In genomic region chr5:10353241-10354047, GRCh38 we compare ENCODE assay signal across 8 cellular contexts. TPM values are rescaled to one million over a fixed set of nuclear protein-coding genes. Genes with fewer than 3 reads are reported as not detected.
DNase-seq lines count a peak whose midpoint lies in the region; FAIRE-seq and TF ChIP-seq lines count a peak whose summit lies in the region.

TSS of gene MARCHF6 (plus strand) at chr5:10353695. CDS start at chr5:10353899, 204 bp downstream.

- H2BK120ac ChIP-seq in neuronal stem cell (ENCODE audit: low read depth, low read length), result no peak within 1 kb of the TSS

- FAIRE-seq in frontal cortex (lab: Jason Lieb, UNC), result no peak

- H2AK5ac ChIP-seq in neuronal stem cell (ENCODE audit: low read depth, low read length), result peak within 1 kb of the TSS; percentile 82

- H3K23ac ChIP-seq in neuronal stem cell (ENCODE audit: low read depth, low read length, poor library complexity), result peak within 1 kb of the TSS; percentile 100

- peaks cover 10 to 17% of the 10 kb centered on the region in 2 donors for H3K4me1 ChIP-seq in neuronal stem cell (ENCODE audit: control insufficient read depth in 2 of 2, insufficient read depth in 1 of 2, low read depth in 1 of 2, low read length in 2 of 2)
- H3K4me1 ChIP-seq in subcutaneous abdominal adipose tissue (ENCODE audit: control insufficient read depth in 5 of 5, insufficient read depth in 5 of 5, low read length in 5 of 5), result peaks cover 3 to 46% (median 35%) of the 10 kb centered on the region in 5 donors

- WGBS in neuronal stem cell (ENCODE audit: extremely low coverage in 2 of 2, insufficient read length in 2 of 2, insufficient replicate concordance in 1 of 2), 2 donors, result no CpG with 5 or more reads among the region's 92 CpGs

- peak within 1 kb of the TSS; percentile 90 for H2BK15ac ChIP-seq in neuronal stem cell (ENCODE audit: low read length)

- peak within 1 kb of the TSS; percentile 75 to 98 for H3K4me3 ChIP-seq in neuronal stem cell (ENCODE audit: low read length in 2 of 2)
- peak within 1 kb of the TSS; percentile 73 to 92 (median 86) for H3K4me3 ChIP-seq in subcutaneous abdominal adipose tissue (ENCODE audit: low read depth in 1 of 5, low read length in 5 of 5)

- CTCF ChIA-PET in HEK293T (lab: Yijun Ruan, JAX), result interaction anchor here (0.8 to 1.6 kb wide), 3 partner anchors 11 to 84 kb away, joined by 3 to 6 read pairs (median 5); no protein-coding TSS in a partner anchor

- peak within 1 kb of the TSS; percentile 73 for H3K4me2 ChIP-seq in neuronal stem cell (ENCODE audit: insufficient read depth, low read length, poor library complexity, severe bottlenecking)

- peak; percentile 76 for DNase-seq in GF-D8 (lab: John Stamatoyannopoulos, UW)
- DNase-seq in HEK293T (ENCODE audit: extremely low spot score), result peak; percentile 83
- DNase-seq in MV-4-11 (lab: John Stamatoyannopoulos, UW), result peak; percentile 79
- peak; percentile 94 for DNase-seq in SK-MEL-5 (ENCODE audit: low read depth, low spot score)
- peak; percentile 95 for DNase-seq in activated naive CD4-positive, alpha-beta T cell treated with Interleukin-2 at 50 U/mL for 16 hours
- DNase-seq in frontal cortex (ENCODE audit: low spot score in 2 of 2), result peak; percentile 90 to 91
- peak; percentile 92 for DNase-seq in neuronal stem cell (ENCODE audit: low spot score)

- POLR2A ChIA-PET in HEK293T (lab: Yijun Ruan, JAX), result interaction anchor here (0.6 to 2.6 kb wide), 39 partner anchors 10 to 224 kb away, joined by 3 to 34 read pairs (median 5); partner anchors contain the start of gene ROPN1L

- H3K36me3 ChIP-seq in neuronal stem cell (replicated peaks in 1 of 2; ENCODE audit: control insufficient read depth in 2 of 2, insufficient read depth in 2 of 2, low read length in 2 of 2) (peaks cover 0 to 10% of the 10 kb centered on the region in 2 donors), subcutaneous abdominal adipose tissue (ENCODE audit: control insufficient read depth in 5 of 5, insufficient read depth in 5 of 5, low read length in 5 of 5) (no peaks in the 10 kb centered on the region)

- H3K18ac ChIP-seq in neuronal stem cell (ENCODE audit: low read length), result peak within 1 kb of the TSS; percentile 99

- no peaks in the 10 kb centered on the region for H3K79me1 ChIP-seq in neuronal stem cell (ENCODE audit: low read depth, low read length)

- H3K9me3 ChIP-seq in neuronal stem cell (replicated peaks in 1 of 2; ENCODE audit: control insufficient read depth in 2 of 2, insufficient read depth in 1 of 2, low read depth in 1 of 2, low read length in 2 of 2) (no peaks in the 10 kb centered on the region), subcutaneous abdominal adipose tissue (ENCODE audit: control insufficient read depth in 5 of 5, low read length in 5 of 5) (no peaks in the 10 kb centered on the region)

- H3K27me3 ChIP-seq in neuronal stem cell (ENCODE audit: control insufficient read depth in 3 of 3, insufficient read depth in 3 of 3, low read depth in 1 of 3, low read length in 3 of 3) (no peaks in the 10 kb centered on the region), subcutaneous abdominal adipose tissue (ENCODE audit: control insufficient read depth in 5 of 5, insufficient read depth in 4 of 5, low read length in 5 of 5) (no peaks in the 10 kb centered on the region)

- no peak within 1 kb of the TSS for H4K8ac ChIP-seq in neuronal stem cell (ENCODE audit: low read depth, low read length)

- H3K27ac ChIP-seq in neuronal stem cell (replicated peaks; ENCODE audit: low read length) (peak within 1 kb of the TSS; percentile 99), subcutaneous abdominal adipose tissue (ENCODE audit: low read depth, low read length) (peak within 1 kb of the TSS; percentile 94)

- peak within 1 kb of the TSS; percentile 94 for H2BK5ac ChIP-seq in neuronal stem cell (ENCODE audit: low read length)

- peak within 1 kb of the TSS; percentile 91 for H2AFZ ChIP-seq in neuronal stem cell (ENCODE audit: low read length)

- H3K14ac ChIP-seq in neuronal stem cell (ENCODE audit: low read length), result peak within 1 kb of the TSS; percentile 63

- H3K4ac ChIP-seq in neuronal stem cell (ENCODE audit: low read length), result peak within 1 kb of the TSS; percentile 89

- H4K91ac ChIP-seq in neuronal stem cell (ENCODE audit: low read depth, low read length, poor library complexity), result peak within 1 kb of the TSS; percentile 74

- H2BK12ac ChIP-seq in neuronal stem cell (ENCODE audit: low read length), result peak within 1 kb of the TSS; percentile 46

- H3K9ac ChIP-seq in neuronal stem cell (ENCODE audit: low read depth, low read length, poor library complexity) (peak within 1 kb of the TSS; percentile 98), subcutaneous abdominal adipose tissue (ENCODE audit: low read length in 5 of 5) (peak within 1 kb of the TSS; percentile 90 to 95 (median 91))

- in situ Hi-C loops in SK-MEL-5 (cut with HindIII; ENCODE audit: low pct_unique_long_range_greater_than_20kb, low sequenced_read_pairs), result no loop called here

TF ChIP-seq in HEK293T, 16 proteins besides CTCF, POLR2A, EP300 and RAD21:
- no peak for TF ChIP-seq ZNF384 (IDR thresholded peaks at IDR 0.05)
- TF ChIP-seq SP1 (IDR thresholded peaks at IDR 0.05), result no peak
- no peak; the same call in 1 of the 2 replicates for TF ChIP-seq HDGF (IDR thresholded peaks at IDR 0.05; ENCODE audit: borderline replicate concordance)
- TF ChIP-seq SUZ12 (IDR thresholded peaks at IDR 0.05), result no peak
- TF ChIP-seq ELF4 (IDR thresholded peaks at IDR 0.05), result 0 out of 2 replicates have a peak, but pooled peaks have one; percentile 28
- TF ChIP-seq PKNOX1 (IDR thresholded peaks at IDR 0.05), result peak; percentile 44
- TF ChIP-seq NFRKB (IDR thresholded peaks at IDR 0.05), result no peak
- no peak for TF ChIP-seq FOXK2 (IDR thresholded peaks at IDR 0.05)
- TF ChIP-seq LEF1 (IDR thresholded peaks at IDR 0.05; ENCODE audit: borderline replicate concordance), result no peak
- TF ChIP-seq FOXM1 (IDR thresholded peaks at IDR 0.05; ENCODE audit: borderline replicate concordance), result no peak
- no peak for TF ChIP-seq BHLHE40 (IDR thresholded peaks at IDR 0.05; ENCODE audit: borderline replicate concordance)
- TF ChIP-seq TARDBP (IDR thresholded peaks at IDR 0.05), result no peak
- TF ChIP-seq L3MBTL2 (conservative IDR thresholded peaks at IDR 0.05), result peak; percentile 69
- TF ChIP-seq FOXA1 (IDR thresholded peaks at IDR 0.05), result no peak
- no peak for TF ChIP-seq ARNT (IDR thresholded peaks at IDR 0.05)
- no peak for TF ChIP-seq CTBP1 (IDR thresholded peaks at IDR 0.05; ENCODE audit: borderline replicate concordance)

RNA-seq across cellular contexts. Expression of gene MARCHF6, which starts in this region (rescaled TPM):
- total RNA-seq in SK-MEL-5 (2014; rRNA removed; shearing (Covaris generic)), result 73.0 and 75.8 TPM in 2 replicates
- 76.9 and 109 TPM in 2 replicates for polyA plus RNA-seq in SK-MEL-5 (2015; cell fraction: cytosol; rRNA removed)
- polyA plus RNA-seq in SK-MEL-5 (2015; cell fraction: nucleus; rRNA removed), result 311 and 332 TPM in 2 replicates
- 229 TPM for total RNA-seq in frontal cortex
- polyA plus RNA-seq in neuronal stem cell (2013, experiment 1 of 2), result 73.3 TPM
- 72.6 TPM for polyA plus RNA-seq in neuronal stem cell (2013, experiment 2 of 2)

Comparison
In these comparisons a context has a peak if more than half of its experiments do, and no peak if none do; other contexts are left out.
1. Peak in every context shown above with its lines: DNase-seq, H3K4me3 ChIP-seq and H3K27ac ChIP-seq.